ENCODE assay signal across 5 cellular contexts in genomic region chr9:93623736-93624135, GRCh38.
"Had no signal": no experiment of that assay in that cellular context is flagged by ENCODE, and none has a peak within 500 bp of the region (broad histone marks: within the 10 kb centered on the region; RNA-seq: fewer than 3 reads in every experiment).

No MANE protein-coding gene starts in this region.

- H3K27ac Mint-ChIP-seq: GM23338 had no signal

- H3K4me3 ChIP-seq: GM23338, K562 had no signal

- H3K4me3 Mint-ChIP-seq: GM23338, H9 had no signal

- ATAC-seq: GM23338, K562 had no signal

- DNase-seq: H9, HCEC 1CT, IMR-90 had no signal
